11 cellular contexts compared by ENCODE assay signal in the genomic region with DNA sequence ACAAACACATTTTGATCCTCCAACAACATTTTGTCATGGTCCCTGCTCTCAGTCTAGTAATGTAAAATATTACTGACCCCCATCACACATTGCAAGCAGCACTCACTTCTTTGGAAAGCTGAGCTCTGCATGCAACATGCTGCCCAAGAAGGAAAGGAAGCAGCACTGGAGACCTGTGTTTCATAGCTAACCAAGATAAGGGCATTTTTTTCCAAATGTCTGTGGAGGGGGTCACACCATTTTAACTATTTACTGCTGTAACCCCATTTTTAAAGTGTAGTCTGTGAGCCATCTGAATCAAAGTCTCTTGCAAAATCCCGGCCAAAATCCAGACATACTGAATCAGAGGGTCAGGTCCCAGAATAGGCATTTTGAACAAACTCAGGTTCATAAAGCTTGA. TPM values are rescaled to one million over a fixed set of nuclear protein-coding genes. Genes with fewer than 3 reads are reported as not detected.
"Had no signal": no experiment of that assay in that cellular context is flagged by ENCODE, and none has a peak within 500 bp of the region (broad histone marks: within the 10 kb centered on the region; RNA-seq: fewer than 3 reads in every experiment).

No MANE protein-coding gene starts in this region.

- ATAC-seq: activated T-cell treated with anti-CD3 and anti-CD28 coated beads, Interleukin-2, amount 50 U/mL, for 72 hours; heart right ventricle had no signal

- H3K27ac ChIP-seq: colonic mucosa had no signal

- DNase-seq: activated CD4-positive, alpha-beta memory T cell treated with anti-CD3 and anti-CD28 coated beads for 36 hours; activated gamma-delta T cell treated with Interleukin-2 at 50 U/mL for 16 hours; activated naive CD8-positive, alpha-beta T cell treated with anti-CD3 and anti-CD28 coated beads for 36 hours; activated T-cell treated with anti-CD3 and anti-CD28 coated beads, Interleukin-2, amount 50 U/mL, for 72 hours; colonic mucosa; gastrocnemius medialis; heart right ventricle; mammary epithelial cell; thyroid gland had no signal

- H3K4me3 ChIP-seq: colonic mucosa, gastrocnemius medialis, heart right ventricle, thyroid gland had no signal

- H3K27me3 ChIP-seq: thyroid gland had no signal

- H3K9me3 ChIP-seq: colonic mucosa, gastrocnemius medialis, heart right ventricle, thyroid gland had no signal

- H3K36me3 ChIP-seq: colonic mucosa, gastrocnemius medialis, thyroid gland had no signal

- H3K4me1 ChIP-seq: colonic mucosa had no signal

RNA-seq across cellular contexts. Expression of a gene that starts 4.5 kb away (rescaled TPM):
- total RNA-seq: osteocyte had no signal

RNA-seq across cellular contexts. Expression of a gene that starts 32.5 kb away (rescaled TPM):
- polyA plus RNA-seq: neural cell had no signal
